In the genomic region with DNA sequence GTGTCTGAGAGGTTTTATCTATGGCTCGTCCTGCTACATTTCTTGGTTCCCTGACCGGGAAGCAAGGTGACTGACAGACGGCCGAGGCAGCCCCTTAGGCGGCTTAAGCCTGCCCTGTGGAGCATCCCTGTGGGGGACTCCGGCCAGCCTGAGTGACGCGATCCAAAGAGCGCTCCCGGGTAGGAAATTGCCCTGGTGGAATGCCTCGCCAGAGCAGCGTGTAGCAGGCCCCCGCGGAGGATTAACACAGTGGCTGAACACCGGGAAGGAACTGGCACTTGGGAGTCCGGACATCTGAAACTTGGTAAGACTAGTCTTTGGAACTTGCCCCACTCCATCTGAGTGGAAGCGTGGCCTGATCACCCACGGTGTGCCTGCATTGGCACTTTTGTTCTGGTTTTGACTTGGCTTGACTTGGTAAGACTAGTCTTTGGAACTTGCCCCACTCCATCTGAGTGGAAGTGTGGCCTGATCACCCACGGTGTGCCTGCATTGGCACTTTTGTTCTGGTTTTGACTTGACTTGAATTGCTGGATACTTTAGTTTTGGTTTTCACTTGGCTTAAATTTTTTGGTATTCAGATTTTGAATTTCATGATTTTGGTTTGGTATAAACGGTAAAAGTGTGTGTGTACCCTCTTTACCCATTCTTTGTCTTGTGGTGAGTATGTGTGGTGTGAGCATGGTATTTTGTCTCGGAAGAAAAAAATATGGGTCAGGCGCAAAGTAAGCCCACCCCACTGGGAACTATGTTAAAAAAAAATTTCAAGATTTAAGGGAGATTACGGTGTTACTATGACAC, we compare ENCODE assay signal across 9 cellular contexts. TPM values are rescaled to one million over a fixed set of nuclear protein-coding genes. Genes with fewer than 3 reads are reported as not detected.
"Had no signal": no experiment of that assay in that cellular context is flagged by ENCODE, and none has a peak within 500 bp of the region (broad histone marks: within the 10 kb centered on the region; RNA-seq: fewer than 3 reads in every experiment).

No MANE protein-coding gene starts in this region.

RNA-seq across cellular contexts. Expression of gene SMIM33, which starts 55.7 kb away (rescaled TPM):
- total RNA-seq: adrenal gland, frontal cortex, heart right ventricle, left ventricle myocardium superior, right cardiac atrium, SJSA1, tibial nerve had no signal
- polyA plus RNA-seq: adrenal gland, heart right ventricle, keratinocyte, neural cell, right cardiac atrium had no signal
